ENCODE assay signal across 9 cellular contexts in genomic region chr20:33673115-33673410, GRCh38. TPM values are rescaled to one million over a fixed set of nuclear protein-coding genes. Genes with fewer than 3 reads are reported as not detected.
DNase-seq lines count a peak whose midpoint lies in the region; ATAC-seq, FAIRE-seq and TF ChIP-seq lines count a peak whose summit lies in the region.
"Had no signal": no experiment of that assay in that cellular context is flagged by ENCODE, and none has a peak within 500 bp of the region (broad histone marks: within the 10 kb centered on the region; RNA-seq: fewer than 3 reads in every experiment).

No MANE protein-coding gene starts in this region.

- peaks cover 16% of the 10 kb centered on the region for H3K36me3 Mint-ChIP-seq in neural crest cell (ENCODE audit: low read depth)

- H3K4me1 ChIP-seq in BE2C (peaks cover 16% of the 10 kb centered on the region), duodenal mucosa (ENCODE audit: control insufficient read depth in 1 of 2, insufficient read depth in 2 of 2, low read length in 2 of 2) (peaks cover 28 to 41% of the 10 kb centered on the region in 2 donors)

- H3K36me3 ChIP-seq in BE2C, result peaks cover 44% of the 10 kb centered on the region
- H3K36me3 ChIP-seq in duodenal mucosa (ENCODE audit: control insufficient read depth in 1 of 2, insufficient read depth in 2 of 2, low read length in 2 of 2), result peaks cover 9 to 34% of the 10 kb centered on the region in 2 donors

- no peak for FAIRE-seq in frontal cortex (lab: Jason Lieb, UNC)

- no peak overlapping the region for H3K27ac ChIP-seq in duodenal mucosa (ENCODE audit: low read depth, low read length)

- H3K4me3 ChIP-seq in BE2C (ENCODE audit: low read depth, low read length) (peak overlapping the region; percentile 88), NB4 (ENCODE audit: low read depth, low read length) (peak overlapping the region; percentile 74), duodenal mucosa (ENCODE audit: low read depth in 1 of 2, low read length in 2 of 2) (peak overlapping the region; percentile 87 to 90)

- ATAC-seq in HG03520 (IDR thresholded peaks at IDR 0.05; ENCODE audit: unreplicated experiment), result no peak

- no peaks in the 10 kb centered on the region for H3K9me3 Mint-ChIP-seq in neural crest cell

- TF ChIP-seq CTCF in BE2C (IDR thresholded peaks at IDR 0.05; ENCODE audit: low read depth, low read length) (no peak), NB4 (IDR thresholded peaks at IDR 0.05; ENCODE audit: low read depth, low read length) (no peak), neural crest cell (conservative IDR thresholded peaks at IDR 0.05) (no peak)

- H3K9me3 ChIP-seq in BE2C (no peaks in the 10 kb centered on the region), duodenal mucosa (ENCODE audit: control insufficient read depth in 1 of 2, low read length in 2 of 2) (no peaks in the 10 kb centered on the region)

- no peaks in the 10 kb centered on the region for H3K27me3 ChIP-seq in BE2C
- no peaks in the 10 kb centered on the region for H3K27me3 ChIP-seq in duodenal mucosa (ENCODE audit: control insufficient read depth in 1 of 2, insufficient read depth in 2 of 2, low read length in 2 of 2)

- DNase-seq in BE2C (no peak), NB4 (ENCODE audit: low read depth) (no peak), neural crest cell (ENCODE audit: low read depth, low spot score) (no peak), frontal cortex (ENCODE audit: low spot score in 2 of 2) (no peak), C1 segment of cervical spinal cord (lab: John Stamatoyannopoulos, UW) (no peak), D341Med (ENCODE audit: low spot score) (no peak)
- DNase-seq: T1000 had no signal

- no peak for TF ChIP-seq POLR2A in NB4 (IDR thresholded peaks at IDR 0.05; ENCODE audit: extremely low read depth, insufficient read length)

- peak overlapping the region; percentile 95 for H3K27ac Mint-ChIP-seq in neural crest cell (ENCODE audit: unreplicated experiment)

- peaks cover 18% of the 10 kb centered on the region for H3K27me3 Mint-ChIP-seq in neural crest cell (ENCODE audit: low read depth)

- H3K4me3 Mint-ChIP-seq in neural crest cell, result peak overlapping the region; percentile 90

- H3K4me1 Mint-ChIP-seq in neural crest cell, result peaks cover 66% of the 10 kb centered on the region

- H3K9ac ChIP-seq in duodenal mucosa (ENCODE audit: low read depth in 1 of 2, low read length in 2 of 2), result peak overlapping the region; percentile 79 to 96

RNA-seq across cellular contexts. Expression of gene NECAB3, which starts 1.2 kb away (rescaled TPM):
- 39.5 TPM for polyA plus RNA-seq in BE2C (2012; ENCODE audit: insufficient read depth, insufficient read length, low read depth)
- total RNA-seq in neural crest cell, result 56.0 and 63.3 TPM in 2 replicates
- total RNA-seq in frontal cortex, result 33.8 TPM

RNA-seq across cellular contexts. Expression of gene ACTL10, which starts 6.3 kb away (rescaled TPM):
- 4.3 TPM for polyA plus RNA-seq in BE2C (2012; ENCODE audit: insufficient read depth, insufficient read length, low read depth)
- total RNA-seq in neural crest cell, result 0.75 TPM in 2 replicates
- 0.82 TPM for total RNA-seq in frontal cortex

RNA-seq across cellular contexts. Expression of gene C20orf144, which starts 10.9 kb away (rescaled TPM):
- 0.57 TPM for polyA plus RNA-seq in BE2C (2012; ENCODE audit: insufficient read depth, insufficient read length, low read depth)
- total RNA-seq in neural crest cell, result 0.44 and 0.82 TPM in 2 replicates
- total RNA-seq in frontal cortex, result 0.41 TPM

RNA-seq across cellular contexts. Expression of gene E2F1, which starts 13.1 kb away (rescaled TPM):
- polyA plus RNA-seq in BE2C (2012; ENCODE audit: insufficient read depth, insufficient read length, low read depth), result 18.2 TPM
- total RNA-seq in neural crest cell (84.8 and 94.9 TPM in 2 replicates), frontal cortex (2.4 TPM)

RNA-seq across cellular contexts. Expression of gene PXMP4, which starts 47.0 kb away (rescaled TPM):
- 12.9 TPM for polyA plus RNA-seq in BE2C (2012; ENCODE audit: insufficient read depth, insufficient read length, low read depth)
- 5.2 and 5.6 TPM in 2 replicates for total RNA-seq in neural crest cell
- total RNA-seq in frontal cortex, result 10.6 TPM
